ENCODE assay signal across 1 cellular context in the genomic region with DNA sequence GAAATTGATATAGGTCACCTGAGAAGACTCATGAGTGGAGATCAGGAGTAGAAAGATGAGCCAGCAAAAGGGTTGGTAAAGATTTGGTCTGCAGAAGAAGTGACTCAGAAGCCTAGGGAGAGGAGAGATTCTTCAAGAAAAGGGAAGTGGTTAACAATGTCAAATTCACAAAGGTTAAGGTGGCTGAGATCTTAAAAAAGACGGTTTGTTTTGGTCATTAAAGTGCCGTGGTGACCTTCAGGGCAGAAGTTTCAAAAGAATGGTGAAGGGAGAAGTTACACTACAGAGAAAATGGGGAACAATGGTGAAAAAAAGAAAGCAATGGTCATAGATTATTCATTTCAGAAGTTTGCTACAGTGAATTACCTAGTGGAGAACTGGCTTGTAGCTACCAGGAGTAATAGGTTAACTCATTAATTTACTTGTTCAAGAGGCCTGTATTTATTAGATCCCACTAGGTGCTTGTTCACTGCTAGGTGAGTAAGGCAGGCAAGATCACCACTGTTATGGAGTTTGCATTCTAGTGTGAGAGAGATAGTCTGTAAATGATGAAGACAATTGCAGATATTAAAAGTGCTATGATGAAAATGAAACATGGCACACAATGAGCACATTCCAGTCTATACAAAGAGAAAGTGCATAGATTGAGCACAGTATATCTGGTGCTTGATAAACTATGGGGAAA.
TF ChIP-seq lines count a peak whose summit lies in the region.

No MANE protein-coding gene starts in this region.

TF ChIP-seq in GM12878, 131 proteins besides CTCF, POLR2A, EP300 and RAD21 (continued from another document and continues in another):
- TF ChIP-seq, protein P1, sequence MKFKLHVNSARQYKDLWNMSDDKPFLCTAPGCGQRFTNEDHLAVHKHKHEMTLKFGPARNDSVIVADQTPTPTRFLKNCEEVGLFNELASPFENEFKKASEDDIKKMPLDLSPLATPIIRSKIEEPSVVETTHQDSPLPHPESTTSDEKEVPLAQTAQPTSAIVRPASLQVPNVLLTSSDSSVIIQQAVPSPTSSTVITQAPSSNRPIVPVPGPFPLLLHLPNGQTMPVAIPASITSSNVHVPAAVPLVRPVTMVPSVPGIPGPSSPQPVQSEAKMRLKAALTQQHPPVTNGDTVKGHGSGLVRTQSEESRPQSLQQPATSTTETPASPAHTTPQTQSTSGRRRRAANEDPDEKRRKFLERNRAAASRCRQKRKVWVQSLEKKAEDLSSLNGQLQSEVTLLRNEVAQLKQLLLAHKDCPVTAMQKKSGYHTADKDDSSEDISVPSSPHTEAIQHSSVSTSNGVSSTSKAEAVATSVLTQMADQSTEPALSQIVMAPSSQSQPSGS (IDR thresholded peaks at IDR 0.05; ENCODE audit: low read length), result peak; percentile 94
- TF ChIP-seq KLF5 (IDR thresholded peaks at IDR 0.05; ENCODE audit: partially characterized antibody) (no peak), POLR2AphosphoS5 (IDR thresholded peaks at IDR 0.05; ENCODE audit: low read length) (peak; percentile 51; the same call in 1 of the 2 replicates), HDGF (IDR thresholded peaks at IDR 0.05) (no peak; the same call in 1 of the 2 replicates), STAT1 (conservative IDR thresholded peaks at IDR 0.05) (no peak), BACH1 (IDR thresholded peaks at IDR 0.05; ENCODE audit: borderline replicate concordance) (peak; percentile 94; the same call in 1 of the 2 replicates), PML (IDR thresholded peaks at IDR 0.05; ENCODE audit: low read length) (no peak), SMARCA5 (IDR thresholded peaks at IDR 0.05) (0 out of 2 replicates have a peak, but pooled peaks have one; percentile 38), RBBP5 (conservative IDR thresholded peaks at IDR 0.05) (no peak), SRF (IDR thresholded peaks at IDR 0.05; ENCODE audit: low read depth in 2 of 2, low read length in 2 of 2) (0 out of 4 replicates have a peak, but pooled peaks of 1 of the 2 experiments have one; percentile 21), JUNB (IDR thresholded peaks at IDR 0.05) (peak; percentile 96), SUZ12 (IDR thresholded peaks at IDR 0.05; ENCODE audit: unreplicated experiment) (no peak), NFYA (IDR thresholded peaks at IDR 0.05; ENCODE audit: borderline replicate concordance, low read depth, low read length) (no peak), NFIC (IDR thresholded peaks at IDR 0.05; ENCODE audit: low read depth, low read length) (peak; percentile 94), BHLHE40 (IDR thresholded peaks at IDR 0.05; ENCODE audit: borderline replicate concordance in 1 of 2, low read depth in 2 of 2, low read length in 1 of 2) (peak; percentile 60 to 70), TARDBP (IDR thresholded peaks at IDR 0.05; ENCODE audit: borderline replicate concordance) (no peak), BCLAF1 (IDR thresholded peaks at IDR 0.05) (no peak), POLR2AphosphoS2 (IDR thresholded peaks at IDR 0.05; ENCODE audit: low read depth, low read length) (no peak), SMAD5 (IDR thresholded peaks at IDR 0.05; ENCODE audit: low read depth) (no peak), FOXK2 (IDR thresholded peaks at IDR 0.05) (no peak), MTA3 (IDR thresholded peaks at IDR 0.05; ENCODE audit: borderline replicate concordance, low read length) (no peak), CBX5 (IDR thresholded peaks at IDR 0.05; ENCODE audit: low read depth) (peak; percentile 50; the same call in 1 of the 2 replicates), SMAD1 (IDR thresholded peaks at IDR 0.05; ENCODE audit: low read depth, partially characterized antibody) (peak; percentile 20), SIN3A (IDR thresholded peaks at IDR 0.05; ENCODE audit: low read depth, low read length) (no peak), LARP7 (IDR thresholded peaks at IDR 0.05) (no peak), ZNF687 (IDR thresholded peaks at IDR 0.05) (peak; percentile 82), TCF12 (IDR thresholded peaks at IDR 0.05; ENCODE audit: low read depth, low read length) (peak; percentile 47; the same call in 1 of the 2 replicates), WRNIP1 (IDR thresholded peaks at IDR 0.05; ENCODE audit: borderline replicate concordance, low read depth, low read length) (no peak), TBL1XR1 (IDR thresholded peaks at IDR 0.05; ENCODE audit: low read depth, low read length) (peak; percentile 90), ASH2L (IDR thresholded peaks at IDR 0.05; ENCODE audit: borderline replicate concordance, low read depth) (peak; percentile 76; the same call in 1 of the 2 replicates), RAD51 (IDR thresholded peaks at IDR 0.05) (peak; percentile 67; the same call in 1 of the 2 replicates), ETV6 (conservative IDR thresholded peaks at IDR 0.05 in 1 of 2, IDR thresholded peaks at IDR 0.05 in 1 of 2; ENCODE audit: borderline replicate concordance in 1 of 2, low read depth in 1 of 2) (peak in 1 of 2 experiments; percentile 78; a peak in 1 of 4 replicates), ZNF274 (IDR thresholded peaks at IDR 0.05; ENCODE audit: insufficient read depth, insufficient read length) (no peak)
- TF ChIP-seq, protein P2, sequence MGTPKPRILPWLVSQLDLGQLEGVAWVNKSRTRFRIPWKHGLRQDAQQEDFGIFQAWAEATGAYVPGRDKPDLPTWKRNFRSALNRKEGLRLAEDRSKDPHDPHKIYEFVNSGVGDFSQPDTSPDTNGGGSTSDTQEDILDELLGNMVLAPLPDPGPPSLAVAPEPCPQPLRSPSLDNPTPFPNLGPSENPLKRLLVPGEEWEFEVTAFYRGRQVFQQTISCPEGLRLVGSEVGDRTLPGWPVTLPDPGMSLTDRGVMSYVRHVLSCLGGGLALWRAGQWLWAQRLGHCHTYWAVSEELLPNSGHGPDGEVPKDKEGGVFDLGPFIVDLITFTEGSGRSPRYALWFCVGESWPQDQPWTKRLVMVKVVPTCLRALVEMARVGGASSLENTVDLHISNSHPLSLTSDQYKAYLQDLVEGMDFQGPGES (IDR thresholded peaks at IDR 0.05), result no peak
- TF ChIP-seq, protein P3, sequence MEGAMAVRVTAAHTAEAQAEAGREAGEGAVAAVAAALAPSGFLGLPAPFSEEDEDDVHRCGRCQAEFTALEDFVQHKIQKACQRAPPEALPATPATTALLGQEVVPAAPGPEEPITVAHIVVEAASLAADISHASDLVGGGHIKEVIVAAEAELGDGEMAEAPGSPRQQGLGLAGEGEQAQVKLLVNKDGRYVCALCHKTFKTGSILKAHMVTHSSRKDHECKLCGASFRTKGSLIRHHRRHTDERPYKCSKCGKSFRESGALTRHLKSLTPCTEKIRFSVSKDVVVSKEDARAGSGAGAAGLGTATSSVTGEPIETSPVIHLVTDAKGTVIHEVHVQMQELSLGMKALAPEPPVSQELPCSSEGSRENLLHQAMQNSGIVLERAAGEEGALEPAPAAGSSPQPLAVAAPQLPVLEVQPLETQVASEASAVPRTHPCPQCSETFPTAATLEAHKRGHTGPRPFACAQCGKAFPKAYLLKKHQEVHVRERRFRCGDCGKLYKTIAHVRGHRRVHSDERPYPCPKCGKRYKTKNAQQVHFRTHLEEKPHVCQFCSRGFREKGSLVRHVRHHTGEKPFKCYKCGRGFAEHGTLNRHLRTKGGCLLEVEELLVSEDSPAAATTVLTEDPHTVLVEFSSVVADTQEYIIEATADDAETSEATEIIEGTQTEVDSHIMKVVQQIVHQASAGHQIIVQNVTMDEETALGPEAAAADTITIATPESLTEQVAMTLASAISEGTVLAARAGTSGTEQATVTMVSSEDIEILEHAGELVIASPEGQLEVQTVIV (IDR thresholded peaks at IDR 0.05; ENCODE audit: borderline replicate concordance, partially characterized antibody), result no peak
- TF ChIP-seq, protein P4, sequence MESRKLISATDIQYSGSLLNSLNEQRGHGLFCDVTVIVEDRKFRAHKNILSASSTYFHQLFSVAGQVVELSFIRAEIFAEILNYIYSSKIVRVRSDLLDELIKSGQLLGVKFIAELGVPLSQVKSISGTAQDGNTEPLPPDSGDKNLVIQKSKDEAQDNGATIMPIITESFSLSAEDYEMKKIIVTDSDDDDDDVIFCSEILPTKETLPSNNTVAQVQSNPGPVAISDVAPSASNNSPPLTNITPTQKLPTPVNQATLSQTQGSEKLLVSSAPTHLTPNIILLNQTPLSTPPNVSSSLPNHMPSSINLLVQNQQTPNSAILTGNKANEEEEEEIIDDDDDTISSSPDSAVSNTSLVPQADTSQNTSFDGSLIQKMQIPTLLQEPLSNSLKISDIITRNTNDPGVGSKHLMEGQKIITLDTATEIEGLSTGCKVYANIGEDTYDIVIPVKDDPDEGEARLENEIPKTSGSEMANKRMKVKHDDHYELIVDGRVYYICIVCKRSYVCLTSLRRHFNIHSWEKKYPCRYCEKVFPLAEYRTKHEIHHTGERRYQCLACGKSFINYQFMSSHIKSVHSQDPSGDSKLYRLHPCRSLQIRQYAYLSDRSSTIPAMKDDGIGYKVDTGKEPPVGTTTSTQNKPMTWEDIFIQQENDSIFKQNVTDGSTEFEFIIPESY (IDR thresholded peaks at IDR 0.05), result no peak
- TF ChIP-seq, protein P5, sequence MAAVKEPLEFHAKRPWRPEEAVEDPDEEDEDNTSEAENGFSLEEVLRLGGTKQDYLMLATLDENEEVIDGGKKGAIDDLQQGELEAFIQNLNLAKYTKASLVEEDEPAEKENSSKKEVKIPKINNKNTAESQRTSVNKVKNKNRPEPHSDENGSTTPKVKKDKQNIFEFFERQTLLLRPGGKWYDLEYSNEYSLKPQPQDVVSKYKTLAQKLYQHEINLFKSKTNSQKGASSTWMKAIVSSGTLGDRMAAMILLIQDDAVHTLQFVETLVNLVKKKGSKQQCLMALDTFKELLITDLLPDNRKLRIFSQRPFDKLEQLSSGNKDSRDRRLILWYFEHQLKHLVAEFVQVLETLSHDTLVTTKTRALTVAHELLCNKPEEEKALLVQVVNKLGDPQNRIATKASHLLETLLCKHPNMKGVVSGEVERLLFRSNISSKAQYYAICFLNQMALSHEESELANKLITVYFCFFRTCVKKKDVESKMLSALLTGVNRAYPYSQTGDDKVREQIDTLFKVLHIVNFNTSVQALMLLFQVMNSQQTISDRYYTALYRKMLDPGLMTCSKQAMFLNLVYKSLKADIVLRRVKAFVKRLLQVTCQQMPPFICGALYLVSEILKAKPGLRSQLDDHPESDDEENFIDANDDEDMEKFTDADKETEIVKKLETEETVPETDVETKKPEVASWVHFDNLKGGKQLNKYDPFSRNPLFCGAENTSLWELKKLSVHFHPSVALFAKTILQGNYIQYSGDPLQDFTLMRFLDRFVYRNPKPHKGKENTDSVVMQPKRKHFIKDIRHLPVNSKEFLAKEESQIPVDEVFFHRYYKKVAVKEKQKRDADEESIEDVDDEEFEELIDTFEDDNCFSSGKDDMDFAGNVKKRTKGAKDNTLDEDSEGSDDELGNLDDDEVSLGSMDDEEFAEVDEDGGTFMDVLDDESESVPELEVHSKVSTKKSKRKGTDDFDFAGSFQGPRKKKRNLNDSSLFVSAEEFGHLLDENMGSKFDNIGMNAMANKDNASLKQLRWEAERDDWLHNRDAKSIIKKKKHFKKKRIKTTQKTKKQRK (IDR thresholded peaks at IDR 0.05; ENCODE audit: low read depth, low read length), result no peak
- TF ChIP-seq, protein P6, sequence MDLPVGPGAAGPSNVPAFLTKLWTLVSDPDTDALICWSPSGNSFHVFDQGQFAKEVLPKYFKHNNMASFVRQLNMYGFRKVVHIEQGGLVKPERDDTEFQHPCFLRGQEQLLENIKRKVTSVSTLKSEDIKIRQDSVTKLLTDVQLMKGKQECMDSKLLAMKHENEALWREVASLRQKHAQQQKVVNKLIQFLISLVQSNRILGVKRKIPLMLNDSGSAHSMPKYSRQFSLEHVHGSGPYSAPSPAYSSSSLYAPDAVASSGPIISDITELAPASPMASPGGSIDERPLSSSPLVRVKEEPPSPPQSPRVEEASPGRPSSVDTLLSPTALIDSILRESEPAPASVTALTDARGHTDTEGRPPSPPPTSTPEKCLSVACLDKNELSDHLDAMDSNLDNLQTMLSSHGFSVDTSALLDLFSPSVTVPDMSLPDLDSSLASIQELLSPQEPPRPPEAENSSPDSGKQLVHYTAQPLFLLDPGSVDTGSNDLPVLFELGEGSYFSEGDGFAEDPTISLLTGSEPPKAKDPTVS (IDR thresholded peaks at IDR 0.05; ENCODE audit: low read depth, low read length), result no peak
